In genomic region chr3:147775816-147776530, GRCh38 we compare ENCODE assay signal across 18 cellular contexts.
"Had no signal": no experiment of that assay in that cellular context is flagged by ENCODE, and none has a peak within 500 bp of the region (broad histone marks: within the 10 kb centered on the region; RNA-seq: fewer than 3 reads in every experiment).

No MANE protein-coding gene starts in this region.

- H3K27me3 Mint-ChIP-seq: activated naive CD4-positive, alpha-beta T cell treated with anti-CD3 and anti-CD28 coated beads, Interleukin-2, amount 10 ng/mL, durations not matched to agents 7 days and 5 days; naive thymus-derived CD4-positive, alpha-beta T cell; T-cell had no signal

- H3K27ac ChIP-seq: colonic mucosa, esophagus muscularis mucosa, gastrocnemius medialis, heart left ventricle, parathyroid adenoma, suprapubic skin, VCaP had no signal

- H3K9me3 ChIP-seq: colonic mucosa, esophagus muscularis mucosa, gastrocnemius medialis, heart left ventricle, suprapubic skin had no signal

- H3K36me3 Mint-ChIP-seq: activated naive CD4-positive, alpha-beta T cell treated with anti-CD3 and anti-CD28 coated beads, Interleukin-2, amount 10 ng/mL, durations not matched to agents 7 days and 5 days; naive thymus-derived CD4-positive, alpha-beta T cell; T-cell had no signal

- H3K79me2 ChIP-seq: parathyroid adenoma had no signal

- H3K4me3 Mint-ChIP-seq: activated naive CD4-positive, alpha-beta T cell treated with anti-CD3 and anti-CD28 coated beads, Interleukin-2, amount 10 ng/mL, durations not matched to agents 7 days and 5 days; naive thymus-derived CD4-positive, alpha-beta T cell; T-cell had no signal

- H3K27me3 ChIP-seq: colonic mucosa, esophagus muscularis mucosa, gastrocnemius medialis, heart left ventricle, suprapubic skin had no signal

- H3K4me3 ChIP-seq: colonic mucosa, esophagus muscularis mucosa, gastrocnemius medialis, heart left ventricle, suprapubic skin had no signal

- H3K9ac ChIP-seq: parathyroid adenoma had no signal

- DNase-seq: activated CD4-positive, alpha-beta T cell treated with anti-CD3 and anti-CD28 coated beads for 1 hour; activated CD4-positive, alpha-beta T cell treated with anti-CD3 and anti-CD28 coated beads, Interleukin-2, amount 50 U/mL, for 4 hours; activated naive CD4-positive, alpha-beta T cell treated with anti-CD3 and anti-CD28 coated beads, Interleukin-2, amount 10 ng/mL, durations not matched to agents 7 days and 5 days; caudate nucleus; colonic mucosa; gastrocnemius medialis; heart left ventricle; naive thymus-derived CD4-positive, alpha-beta T cell; retina; stimulated activated CD4-positive, alpha-beta T cell treated with anti-CD3 and anti-CD28 coated beads, Interleukin-4, amount 100 ng/mL, for 1 hour; stimulated activated naive CD4-positive, alpha-beta T cell; T-cell; T-helper 9 cell; trophoblast cell had no signal

- H3K4me1 Mint-ChIP-seq: activated naive CD4-positive, alpha-beta T cell treated with anti-CD3 and anti-CD28 coated beads, Interleukin-2, amount 10 ng/mL, durations not matched to agents 7 days and 5 days; naive thymus-derived CD4-positive, alpha-beta T cell; T-cell had no signal

- H3K36me3 ChIP-seq: colonic mucosa, esophagus muscularis mucosa, gastrocnemius medialis, heart left ventricle, suprapubic skin had no signal

- H2AFZ ChIP-seq: parathyroid adenoma had no signal

- ATAC-seq: gastrocnemius medialis; heart left ventricle; naive thymus-derived CD4-positive, alpha-beta T cell; T-cell had no signal

- H3K4me1 ChIP-seq: colonic mucosa, esophagus muscularis mucosa, gastrocnemius medialis, heart left ventricle, parathyroid adenoma, suprapubic skin had no signal

- H3K27ac Mint-ChIP-seq: activated naive CD4-positive, alpha-beta T cell treated with anti-CD3 and anti-CD28 coated beads, Interleukin-2, amount 10 ng/mL, durations not matched to agents 7 days and 5 days; naive thymus-derived CD4-positive, alpha-beta T cell; T-cell had no signal
